Comparison of ENCODE assay signal across 8 cellular contexts in genomic region chr12:124940393-124941169, GRCh38. TPM values are rescaled to one million over a fixed set of nuclear protein-coding genes. Genes with fewer than 3 reads are reported as not detected.
A peak's percentile ranks its signal among the peaks of the same experiment; 100 is the strongest.
DNase-seq lines count a peak whose midpoint lies in the region; ATAC-seq and TF ChIP-seq lines count a peak whose summit lies in the region.

No MANE protein-coding gene starts in this region.

- H3K79me2 ChIP-seq in SK-N-SH (ENCODE audit: insufficient read depth), result no peaks in the 10 kb centered on the region

- no peaks in the 10 kb centered on the region for H3K9me2 ChIP-seq in SK-N-SH

- peak overlapping the region; percentile 56 to 66 for H3K4me3 ChIP-seq in SK-N-SH (ENCODE audit: low read depth in 2 of 2, low read length in 1 of 2)

- CTCF ChIA-PET in SK-N-SH (lab: Yijun Ruan, JAX), result interaction anchor here (0.6 to 7.4 kb wide), 31 partner anchors 9 to 828 kb away, joined by 3 to 84 read pairs (median 4); partner anchors contain the start of genes BRI3BP and UBC
- CTCF ChIA-PET in MCF 10A (lab: Yijun Ruan, JAX), result interaction anchor here (0.5 to 8.9 kb wide), 22 partner anchors 10 to 619 kb away, joined by 3 to 200 read pairs (median 4); partner anchors contain the start of gene UBC

- H3K36me3 ChIP-seq in SK-N-SH (replicated peaks in 1 of 2; ENCODE audit: control insufficient read depth in 1 of 2, insufficient read depth in 2 of 2, low read length in 1 of 2), result no peaks in the 10 kb centered on the region

- no peak overlapping the region for H3K27ac Mint-ChIP-seq in MCF 10A (ENCODE audit: low read depth, unreplicated experiment)

- peak overlapping the region; percentile 91 for H2AFZ ChIP-seq in SK-N-SH (ENCODE audit: low read depth)

- POLR2A ChIA-PET in SK-N-SH (lab: Yijun Ruan, JAX), result interaction anchor here (1.0 to 3.0 kb wide), 9 partner anchors 13 to 109 kb away, joined by 3 to 25 read pairs (median 10); partner anchors contain the start of gene UBC
- POLR2A ChIA-PET in MCF 10A (lab: Yijun Ruan, JAX), result interaction anchor here (0.6 to 31.0 kb wide), 10 partner anchors 10 to 246 kb away, joined by 3 to 2121 read pairs (median 6); partner anchors contain the start of genes BRI3BP and UBC

- ATAC-seq in GM18511 (IDR thresholded peaks at IDR 0.05; ENCODE audit: unreplicated experiment), result peak; percentile 43
- ATAC-seq in HG02973 (IDR thresholded peaks at IDR 0.05; ENCODE audit: unreplicated experiment), result peak; percentile 39

- peak; percentile 83 for TF ChIP-seq CTCF in SK-N-SH (IDR thresholded peaks at IDR 0.05)
- TF ChIP-seq CTCF in MCF 10A (IDR thresholded peaks at IDR 0.05; ENCODE audit: unreplicated experiment), result peak; percentile 92

- H4K20me1 ChIP-seq in SK-N-SH (ENCODE audit: insufficient read depth), result no peaks in the 10 kb centered on the region

- no peaks in the 10 kb centered on the region for H3K9me3 Mint-ChIP-seq in MCF 10A (ENCODE audit: unreplicated experiment)

- peaks cover 8% of the 10 kb centered on the region for H3K4me1 Mint-ChIP-seq in MCF 10A (ENCODE audit: insufficient read depth, unreplicated experiment)

- H3K36me3 Mint-ChIP-seq in MCF 10A (ENCODE audit: insufficient read depth, unreplicated experiment), result peaks cover 7% of the 10 kb centered on the region

- no peak overlapping the region for H3K4me3 Mint-ChIP-seq in MCF 10A (ENCODE audit: unreplicated experiment)

- H3K4me1 ChIP-seq in SK-N-SH (ENCODE audit: control insufficient read depth in 1 of 2, insufficient read depth in 2 of 2, low read depth in 1 of 2, low read length in 1 of 2), result peaks cover 11 to 12% of the 10 kb centered on the region in 2 experiments; a peak in 3 of 4 replicates

- TF ChIP-seq RAD21 in SK-N-SH (IDR thresholded peaks at IDR 0.05; ENCODE audit: low read length), result peak; percentile 41; the same call in 1 of the 2 replicates

- TF ChIP-seq EP300 in SK-N-SH (IDR thresholded peaks at IDR 0.05; ENCODE audit: borderline replicate concordance in 1 of 2, low read depth in 1 of 2, low read length in 1 of 2), result no peak

- peak overlapping the region; percentile 95 to 99 for H3K27ac ChIP-seq in SK-N-SH (ENCODE audit: low read depth in 2 of 2, low read length in 1 of 2)

- peak overlapping the region; percentile 88; the same call in 1 of the 2 replicates for H3K9ac ChIP-seq in SK-N-SH

- no peaks in the 10 kb centered on the region for H3K27me3 Mint-ChIP-seq in MCF 10A (ENCODE audit: insufficient read depth, unreplicated experiment)

- peak overlapping the region; percentile 80 for H3K4me2 ChIP-seq in SK-N-SH

- BruUV-seq in MCF 10A (replicated peaks; lab: Mats Ljungman, UMichigan), result no TSS peak

- DNase-seq in SK-N-SH, result peak; percentile 82
- DNase-seq in MCF 10A (ENCODE audit: unreplicated experiment), result peak; percentile 95
- DNase-seq in inferior parietal cortex (ENCODE audit: extremely low spot score), result peak; percentile 88
- peak; percentile 56 to 63 for DNase-seq in stimulated activated CD4-positive, alpha-beta T cell treated with anti-CD3 and anti-CD28 coated beads, Interleukin-15, amount 100 ng/mL, for 1 hour (ENCODE audit: low read depth in 1 of 2, low spot score in 1 of 2)
- no peak for DNase-seq in anterior cingulate cortex (lab: John Stamatoyannopoulos, UW)
- no peak for DNase-seq in NCI-H2029 (lab: John Stamatoyannopoulos, UW)

- no peaks in the 10 kb centered on the region for H3K9me3 ChIP-seq in SK-N-SH

- no peaks in the 10 kb centered on the region for H3K27me3 ChIP-seq in SK-N-SH (ENCODE audit: insufficient read depth)

- WGBS in SK-N-SH (ENCODE audit: low lambda C conversion rate), result 16% methylated on average over 24 of the region's 27 CpGs

- peaks cover 48% of the 10 kb centered on the region for H3F3A ChIP-seq in SK-N-SH (replicated peaks; ENCODE audit: insufficient read depth)

- intact Hi-C loops in MCF 10A (cut with micrococcal nuclease), result loop anchor here (1.0 kb wide), 1 partner anchor 34 kb away; no protein-coding TSS in a partner anchor

TF ChIP-seq in SK-N-SH, 30 proteins besides CTCF, POLR2A, EP300 and RAD21:
- TF ChIP-seq CHD2 (IDR thresholded peaks at IDR 0.05; ENCODE audit: low read length, partially characterized antibody), result peak; percentile 47
- no peak for TF ChIP-seq RXRA (IDR thresholded peaks at IDR 0.05; ENCODE audit: borderline replicate concordance, low read depth)
- peak; percentile 74; the same call in 1 of the 2 replicates for TF ChIP-seq MXI1 (IDR thresholded peaks at IDR 0.05; ENCODE audit: low read depth, low read length)
- TF ChIP-seq RFX5 (IDR thresholded peaks at IDR 0.05; ENCODE audit: low read length), result no peak
- peak; percentile 91 for TF ChIP-seq MAX (IDR thresholded peaks at IDR 0.05; ENCODE audit: low read depth)
- peak; percentile 47 for TF ChIP-seq SMC3 (IDR thresholded peaks at IDR 0.05; ENCODE audit: low read depth, low read length)
- peak; percentile 53; the same call in 1 of the 2 replicates for TF ChIP-seq REST (IDR thresholded peaks at IDR 0.05; ENCODE audit: low read depth, low read length)
- no peak for TF ChIP-seq EZH2phosphoT487 (IDR thresholded peaks at IDR 0.05; ENCODE audit: borderline replicate concordance, low read depth)
- peak; percentile 78 for TF ChIP-seq POLR2AphosphoS5 (IDR thresholded peaks at IDR 0.05; ENCODE audit: low read depth, low read length)
- TF ChIP-seq RCOR1 (IDR thresholded peaks at IDR 0.05; ENCODE audit: low read length), result peak; percentile 55; the same call in 1 of the 2 replicates
- no peak; the same call in 1 of the 2 replicates for TF ChIP-seq TCF12 (IDR thresholded peaks at IDR 0.05)
- TF ChIP-seq TAF1 (IDR thresholded peaks at IDR 0.05; ENCODE audit: borderline replicate concordance, low read depth, low read length), result peak; percentile 50; the same call in 1 of the 2 replicates
- no peak for TF ChIP-seq FOXJ3 (CRISPR knock-in tag; IDR thresholded peaks at IDR 0.05)
- TF ChIP-seq GABPA (IDR thresholded peaks at IDR 0.05; ENCODE audit: low read depth), result peak; percentile 62
- no peak for TF ChIP-seq FOXM1 (IDR thresholded peaks at IDR 0.05; ENCODE audit: low read depth)
- TF ChIP-seq YY1 (IDR thresholded peaks at IDR 0.05; ENCODE audit: low read depth), result peak; percentile 12; the same call in 1 of the 2 replicates
- TF ChIP-seq USF1 (IDR thresholded peaks at IDR 0.05; ENCODE audit: borderline replicate concordance, low read depth), result no peak
- peak; percentile 51; the same call in 1 of the 2 replicates for TF ChIP-seq ELF1 (IDR thresholded peaks at IDR 0.05)

RNA-seq across cellular contexts. Expression of gene UBC, which starts 26.1 kb away (rescaled TPM):
- polyA plus RNA-seq in SK-N-SH (2012; rRNA removed), result 1,327 and 1,666 TPM in 2 replicates
- polyA plus RNA-seq in SK-N-SH (2012; cell fraction: cytosol; rRNA removed), result 1,141 and 1,342 TPM in 2 replicates
- polyA plus RNA-seq in SK-N-SH (2012; cell fraction: nucleus; rRNA removed), result 1,930 and 2,064 TPM in 2 replicates
- total RNA-seq in MCF 10A (2022), result 1,485 and 1,602 TPM in 2 replicates

RNA-seq across cellular contexts. Expression of gene DHX37, which starts 48.4 kb away (rescaled TPM):
- 12.3 and 16.1 TPM in 2 replicates for polyA plus RNA-seq in SK-N-SH (2012; rRNA removed)
- 5.8 and 8.7 TPM in 2 replicates for polyA plus RNA-seq in SK-N-SH (2012; cell fraction: cytosol; rRNA removed)
- 34.5 and 34.7 TPM in 2 replicates for polyA plus RNA-seq in SK-N-SH (2012; cell fraction: nucleus; rRNA removed)
- total RNA-seq in MCF 10A (2022), result 12.7 and 19.0 TPM in 2 replicates

RNA-seq across cellular contexts. Expression of gene BRI3BP, which starts 52.9 kb away (rescaled TPM):
- 3.7 and 3.8 TPM in 2 replicates for polyA plus RNA-seq in SK-N-SH (2012; rRNA removed)
- polyA plus RNA-seq in SK-N-SH (2012; cell fraction: cytosol; rRNA removed), result 4.6 and 4.8 TPM in 2 replicates
- polyA plus RNA-seq in SK-N-SH (2012; cell fraction: nucleus; rRNA removed), result 1.4 and 1.6 TPM in 2 replicates
- total RNA-seq in MCF 10A (2022), result 11.9 and 16.0 TPM in 2 replicates

Comparison
In these comparisons a context has a peak if more than half of its experiments do, and no peak if none do; other contexts are left out.
1. DNase-seq: peak in SK-N-SH (single experiment), MCF 10A (single experiment), inferior parietal cortex (single experiment) and stimulated activated CD4-positive, alpha-beta T cell treated with anti-CD3 and anti-CD28 coated beads, Interleukin-15, amount 100 ng/mL, for 1 hour (2 of 2); none in anterior cingulate cortex (0 of 58) and NCI-H2029 (single experiment).